ENCODE assay signal across 1 cellular context in genomic region chr10:48249763-48250351, GRCh38.
TF ChIP-seq lines count a peak whose summit lies in the region.

No MANE protein-coding gene starts in this region.

TF ChIP-seq in K562, 482 proteins besides CTCF, POLR2A, EP300 and RAD21:
- no peak for TF ChIP-seq FIP1L1 (IDR thresholded peaks at IDR 0.05; ENCODE audit: low read depth, low read length, poor library complexity, severe bottlenecking)
- no peak for TF ChIP-seq KLF1 (tag; IDR thresholded peaks at IDR 0.05)
- TF ChIP-seq CREM (IDR thresholded peaks at IDR 0.05; ENCODE audit: low read depth): 0 out of 2 replicates have a peak, but pooled peaks have one; percentile 20
- peak; percentile 23; the same call in 1 of the 2 replicates for TF ChIP-seq L3MBTL2 (IDR thresholded peaks at IDR 0.05)
- TF ChIP-seq NKRF (IDR thresholded peaks at IDR 0.05; ENCODE audit: borderline replicate concordance): no peak
- TF ChIP-seq GTF2E2 (tag; IDR thresholded peaks at IDR 0.05): no peak
- 0 out of 2 replicates have a peak, but pooled peaks have one; percentile 34 for TF ChIP-seq GABPA (tag; conservative IDR thresholded peaks at IDR 0.05; ENCODE audit: low read depth)
- no peak for TF ChIP-seq YY1 (IDR thresholded peaks at IDR 0.05; ENCODE audit: borderline replicate concordance in 1 of 3, control insufficient read depth in 1 of 3, extremely low read depth in 1 of 3, insufficient read depth in 3 of 3, insufficient read length in 1 of 3, insufficient replicate concordance in 2 of 3, low read depth in 1 of 3, low read length in 2 of 3)
- no peak for TF ChIP-seq ARID3B (CRISPR knock-in tag; IDR thresholded peaks at IDR 0.05; ENCODE audit: borderline replicate concordance)
- TF ChIP-seq ZNF134 (CRISPR knock-in tag; conservative IDR thresholded peaks at IDR 0.05): no peak
